1 cellular context compared by ENCODE assay signal in the genomic region with DNA sequence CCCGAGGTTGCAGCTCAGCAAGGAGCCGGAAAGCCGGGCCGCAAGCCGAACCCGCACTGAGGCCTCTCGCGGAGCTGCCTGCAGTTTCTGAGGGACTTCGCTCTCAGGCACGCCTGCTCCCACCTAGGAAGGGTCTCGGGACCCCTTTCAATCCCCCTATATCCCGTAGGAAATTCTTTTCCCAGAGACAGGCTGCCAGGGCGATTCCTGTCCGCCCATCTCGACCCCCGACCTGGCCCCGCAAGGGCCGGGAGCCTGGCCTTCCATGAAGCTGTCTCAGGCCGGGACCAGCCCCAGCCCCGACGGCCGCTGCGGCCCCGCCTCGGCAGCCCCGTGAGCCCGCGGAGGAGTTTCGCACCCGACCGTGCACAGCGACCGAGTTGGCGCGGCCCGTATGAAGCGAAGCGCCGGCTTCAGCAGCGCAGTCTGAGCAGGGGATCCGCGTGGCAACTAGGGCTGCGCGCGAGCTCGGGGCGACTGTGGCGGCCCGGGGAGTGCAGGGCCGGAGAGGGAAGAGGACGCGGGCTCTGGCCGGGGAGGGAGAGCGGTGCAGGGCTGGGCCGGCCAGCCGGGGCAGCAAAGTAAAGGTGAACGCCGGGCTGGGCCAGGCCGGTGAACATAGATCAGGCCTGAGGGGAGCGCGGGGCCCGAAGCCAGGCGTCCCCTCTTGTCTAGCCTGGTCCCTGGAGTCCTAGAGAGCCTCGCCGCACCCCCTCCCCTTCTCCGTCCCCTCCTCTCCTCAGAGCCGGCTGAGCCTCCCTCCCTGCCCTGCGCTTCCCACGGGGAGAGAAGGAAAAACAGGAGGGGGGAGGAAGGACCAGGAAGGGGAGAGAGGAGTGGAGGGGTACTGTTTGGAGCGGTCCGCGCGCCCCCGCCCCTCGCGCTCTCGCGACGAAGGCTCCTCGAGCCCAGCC.
A peak's percentile ranks its signal among the peaks of the same experiment; 100 is the strongest.
TF ChIP-seq lines count a peak whose summit lies in the region.

No MANE protein-coding gene starts in this region.

TF ChIP-seq in H1, 55 proteins besides CTCF, POLR2A, EP300 and RAD21 (continued from another document):
- TF ChIP-seq, protein P1, sequence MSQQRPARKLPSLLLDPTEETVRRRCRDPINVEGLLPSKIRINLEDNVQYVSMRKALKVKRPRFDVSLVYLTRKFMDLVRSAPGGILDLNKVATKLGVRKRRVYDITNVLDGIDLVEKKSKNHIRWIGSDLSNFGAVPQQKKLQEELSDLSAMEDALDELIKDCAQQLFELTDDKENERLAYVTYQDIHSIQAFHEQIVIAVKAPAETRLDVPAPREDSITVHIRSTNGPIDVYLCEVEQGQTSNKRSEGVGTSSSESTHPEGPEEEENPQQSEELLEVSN (IDR thresholded peaks at IDR 0.05), result no peak
- TF ChIP-seq KDM1A (IDR thresholded peaks at IDR 0.05; ENCODE audit: borderline replicate concordance, low read length) (no peak), SP4 (IDR thresholded peaks at IDR 0.05; ENCODE audit: low read length) (0 out of 2 replicates have a peak, but pooled peaks have one; percentile 23), CTBP2 (IDR thresholded peaks at IDR 0.05; ENCODE audit: borderline replicate concordance, insufficient read depth, insufficient read length, low read length) (peak; percentile 97), GABPA (IDR thresholded peaks at IDR 0.05; ENCODE audit: borderline replicate concordance, insufficient read depth, low read length) (no peak), SAP30 (IDR thresholded peaks at IDR 0.05; ENCODE audit: insufficient read depth, insufficient replicate concordance, low read length) (no peak), JUN (IDR thresholded peaks at IDR 0.05; ENCODE audit: low read depth, low read length) (no peak), KDM4A (IDR thresholded peaks at IDR 0.05; ENCODE audit: low read depth, low read length, severe bottlenecking) (peak; percentile 13), SUZ12 (IDR thresholded peaks at IDR 0.05; ENCODE audit: low read length) (peak; percentile 96), SP1 (IDR thresholded peaks at IDR 0.05; ENCODE audit: low read depth, low read length) (0 out of 2 replicates have a peak, but pooled peaks have one; percentile 35), RNF2 (IDR thresholded peaks at IDR 0.05; ENCODE audit: borderline replicate concordance, low read depth, low read length, missing control alignments, poor library complexity, severe bottlenecking) (peak; percentile 92), CREB1 (IDR thresholded peaks at IDR 0.05) (no peak), EZH2 (IDR thresholded peaks at IDR 0.05; ENCODE audit: low read depth, low read length, severe bottlenecking) (peak; percentile 96), CEBPB (IDR thresholded peaks at IDR 0.05; ENCODE audit: low read depth, low read length) (no peak), YY1 (IDR thresholded peaks at IDR 0.05; ENCODE audit: low read depth, low read length) (0 out of 2 replicates have a peak, but pooled peaks have one; percentile 14), SP2 (IDR thresholded peaks at IDR 0.05; ENCODE audit: low read length) (no peak), RBBP5 (IDR thresholded peaks at IDR 0.05; ENCODE audit: borderline replicate concordance, low read depth, low read length) (0 out of 2 replicates have a peak, but pooled peaks have one; percentile 40), ASH2L (IDR thresholded peaks at IDR 0.05; ENCODE audit: low read length) (no peak), TCF12 (IDR thresholded peaks at IDR 0.05; ENCODE audit: low read depth, low read length) (no peak)
